Comparison of ENCODE assay signal across 8 cellular contexts in genomic region chr3:192816274-192816853, GRCh38.
A peak's percentile ranks its signal among the peaks of the same experiment; 100 is the strongest.
DNase-seq lines count a peak whose midpoint lies in the region; ATAC-seq and TF ChIP-seq lines count a peak whose summit lies in the region.

No MANE protein-coding gene starts in this region.

- H3K9me3 ChIP-seq in cardiac muscle cell (ENCODE audit: low read depth) (no peaks in the 10 kb centered on the region), right cardiac atrium (ENCODE audit: control insufficient read depth, low read length) (no peaks in the 10 kb centered on the region), T-helper 17 cell (ENCODE audit: control insufficient read depth, low read length, poor library complexity, severe bottlenecking) (no peaks in the 10 kb centered on the region)

- no peak overlapping the region for H3K27ac ChIP-seq in cardiac muscle cell
- no peak overlapping the region for H3K27ac ChIP-seq in right cardiac atrium (ENCODE audit: low read length)

- no peaks in the 10 kb centered on the region for H3K27me3 Mint-ChIP-seq in T-helper 17 cell

- H3K27ac Mint-ChIP-seq in T-helper 17 cell: peak overlapping the region; percentile 90

- ATAC-seq in right cardiac atrium (no peak), T-helper 17 cell (no peak), GM21528 (IDR thresholded peaks at IDR 0.05; ENCODE audit: low FRiP score, unreplicated experiment) (no peak), HG03432 (IDR thresholded peaks at IDR 0.05; ENCODE audit: unreplicated experiment) (no peak)

- H3K36me3 Mint-ChIP-seq in T-helper 17 cell (ENCODE audit: low read depth): no peaks in the 10 kb centered on the region

- peaks cover 2% of the 10 kb centered on the region for H3K27me3 ChIP-seq in cardiac muscle cell
- no peaks in the 10 kb centered on the region for H3K27me3 ChIP-seq in right cardiac atrium (ENCODE audit: control insufficient read depth, insufficient read depth)

- DNase-seq in cardiac muscle cell (ENCODE audit: low read depth in 1 of 2, low spot score in 1 of 2) (peak; percentile 52 to 74), right cardiac atrium (no peak), NCI-H1694 (lab: John Stamatoyannopoulos, UW) (peak; percentile 65), T-helper 17 cell (no peak), globus pallidus (ENCODE audit: low spot score) (peak; percentile 54), superior temporal gyrus (ENCODE audit: extremely low spot score) (peak; percentile 92)

- H3K4me3 ChIP-seq in cardiac muscle cell (no peak overlapping the region), right cardiac atrium (ENCODE audit: low read length) (no peak overlapping the region)

- peaks cover 35% of the 10 kb centered on the region for H3K4me1 Mint-ChIP-seq in T-helper 17 cell

- peak; percentile 63 for TF ChIP-seq CTCF in cardiac muscle cell (IDR thresholded peaks at IDR 0.05; ENCODE audit: low read depth, low read length)

- H3K36me3 ChIP-seq in cardiac muscle cell: no peaks in the 10 kb centered on the region

- no peak overlapping the region for H3K4me3 Mint-ChIP-seq in T-helper 17 cell

- WGBS in right cardiac atrium: 58% methylated on average over 7 of the region's 7 CpGs

- H3K4me1 ChIP-seq in cardiac muscle cell (ENCODE audit: low read depth) (no peaks in the 10 kb centered on the region), right cardiac atrium (ENCODE audit: control insufficient read depth, insufficient read depth, low read length) (peaks cover 7% of the 10 kb centered on the region)

- intact Hi-C loops in right cardiac atrium (cut with DNase I): loop anchor here in 3 of 4 donors (5.0 to 10.0 kb wide), 6 partner anchors 101 to 758 kb away; partner anchors contain the start of gene MB21D2 (in 2 of the 3)

Comparison
In these comparisons a context has a peak if more than half of its experiments do, and no peak if none do; other contexts are left out.
1. DNase-seq: peak in cardiac muscle cell (2 of 2), NCI-H1694 (single experiment), globus pallidus (single experiment) and superior temporal gyrus (single experiment); none in right cardiac atrium (0 of 3) and T-helper 17 cell (0 of 3).